21 cellular contexts compared by ENCODE assay signal in genomic region chr5:31381299-31381698, GRCh38.
"Had no signal": no experiment of that assay in that cellular context is flagged by ENCODE, and none has a peak within 500 bp of the region (broad histone marks: within the 10 kb centered on the region; RNA-seq: fewer than 3 reads in every experiment).

No MANE protein-coding gene starts in this region.

- H3K9me3 Mint-ChIP-seq: memory B cell, mesothelial cell of epicardium had no signal

- ATAC-seq: foreskin keratinocyte, left cardiac atrium, lower lobe of right lung, natural killer cell, psoas muscle had no signal

- H3K27me3 ChIP-seq: foreskin keratinocyte, neutrophil had no signal

- H3K4me1 ChIP-seq: foreskin keratinocyte, left ventricle myocardium inferior, lower lobe of right lung, psoas muscle, stomach had no signal

- H3K4me3 ChIP-seq: coronary artery, left ventricle myocardium inferior, lower lobe of right lung, psoas muscle, stomach had no signal

- H3K4me3 Mint-ChIP-seq: endodermal cell, immature natural killer cell, memory B cell, mesothelial cell of epicardium, natural killer cell had no signal

- H3K36me3 Mint-ChIP-seq: immature natural killer cell, memory B cell, mesothelial cell of epicardium, natural killer cell had no signal

- H3K4me1 Mint-ChIP-seq: immature natural killer cell, natural killer cell had no signal

- H3K27ac ChIP-seq: coronary artery, foreskin keratinocyte, left ventricle myocardium inferior, lower lobe of right lung, neutrophil, psoas muscle, stomach had no signal

- H3K27ac Mint-ChIP-seq: endodermal cell, immature natural killer cell, memory B cell, mesothelial cell of epicardium, natural killer cell had no signal

- H3K36me3 ChIP-seq: left ventricle myocardium inferior, lower lobe of right lung, neutrophil, stomach had no signal

- DNase-seq: effector CD4-positive, alpha-beta T cell; endodermal cell; erythroblast; foreskin keratinocyte; immature natural killer cell; kidney; left cardiac atrium; left ventricle myocardium inferior; lower lobe of right lung; natural killer cell; psoas muscle; small intestine; stimulated activated CD4-positive, alpha-beta T cell treated with anti-CD3 and anti-CD28 coated beads, Interleukin-12 subunit alpha, Interleukin-12 subunit beta, amount 100 ng/mL, for 4 hours; stimulated activated naive CD4-positive, alpha-beta T cell; stomach; substantia nigra; trophoblast cell had no signal
